29 cellular contexts compared by ENCODE assay signal in the genomic region with DNA sequence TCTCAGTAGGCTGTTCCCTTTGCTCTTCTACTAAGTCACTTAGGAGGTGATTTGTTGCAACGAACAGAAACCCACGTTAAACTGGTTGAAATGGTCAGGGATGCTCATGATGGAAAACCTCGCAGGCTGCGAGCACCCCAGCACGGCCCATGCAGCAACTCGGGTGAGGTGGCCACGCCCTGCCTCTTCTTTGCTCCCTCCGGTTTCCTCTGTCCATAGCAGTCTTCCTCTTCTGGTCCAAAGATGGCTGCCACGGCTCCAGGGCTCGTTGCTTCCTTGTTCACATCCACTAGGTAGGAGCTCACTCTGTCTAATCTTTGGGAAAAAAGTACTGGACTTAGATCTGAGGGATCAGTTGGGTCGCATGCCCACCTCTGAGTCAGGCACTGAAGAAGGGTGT. TPM values are rescaled to one million over a fixed set of nuclear protein-coding genes. Genes with fewer than 3 reads are reported as not detected.
A peak's percentile ranks its signal among the peaks of the same experiment; 100 is the strongest.
DNase-seq lines count a peak whose midpoint lies in the region; ATAC-seq, FAIRE-seq and TF ChIP-seq lines count a peak whose summit lies in the region.
"Had no signal": no experiment of that assay in that cellular context is flagged by ENCODE, and none has a peak within 500 bp of the region (broad histone marks: within the 10 kb centered on the region; RNA-seq: fewer than 3 reads in every experiment).

No MANE protein-coding gene starts in this region.

- H3K36me3 Mint-ChIP-seq in neural progenitor cell (peaks cover 3% of the 10 kb centered on the region), nephron progenitor cell (ENCODE audit: low read depth) (peaks cover 11% of the 10 kb centered on the region)
- H3K36me3 Mint-ChIP-seq in CD4-positive, alpha-beta T cell (ENCODE audit: low read depth), result no peaks in the 10 kb centered on the region
- H3K36me3 Mint-ChIP-seq: CD14-positive monocyte; CD4-positive, CD25-positive, alpha-beta regulatory T cell; CD8-positive, alpha-beta T cell had no signal

- H3K79me2 ChIP-seq in K562 (ENCODE audit: control insufficient read depth, insufficient read depth, low read length) (no peaks in the 10 kb centered on the region), H1 (ENCODE audit: control insufficient read depth in 1 of 2, insufficient read depth in 2 of 2, low read length in 2 of 2) (peaks cover 0 to 3% of the 10 kb centered on the region in 2 experiments; a peak in 2 of 4 replicates), neural progenitor cell (ENCODE audit: low read depth) (peaks cover 15% of the 10 kb centered on the region), trophoblast cell (ENCODE audit: control insufficient read depth, insufficient read depth, low read length, poor library complexity) (no peaks in the 10 kb centered on the region)

- H3K9me3 ChIP-seq in K562 (replicated peaks; ENCODE audit: control insufficient read depth, insufficient read depth, low read depth, low read length), result no peaks in the 10 kb centered on the region
- no peaks in the 10 kb centered on the region; a peak in 1 of 4 replicates for H3K9me3 ChIP-seq in H1 (ENCODE audit: insufficient read depth in 2 of 2, low read depth in 1 of 2, low read length in 1 of 2)
- H3K9me3 ChIP-seq in neural progenitor cell (ENCODE audit: low read depth), result no peaks in the 10 kb centered on the region
- H3K9me3 ChIP-seq in trophoblast cell (ENCODE audit: insufficient read depth, low read depth, low read length), result no peaks in the 10 kb centered on the region
- no peaks in the 10 kb centered on the region for H3K9me3 ChIP-seq in CD4-positive, alpha-beta T cell (ENCODE audit: control insufficient read depth, low read length)
- H3K9me3 ChIP-seq: BE2C, BLaER1, Caco-2 had no signal

- H2BK120ac ChIP-seq in H1 (replicated peaks; ENCODE audit: low read depth, low read length), result no peak overlapping the region
- no peak overlapping the region for H2BK120ac ChIP-seq in trophoblast cell (ENCODE audit: insufficient read depth, low read length, poor library complexity)

- H3K4me1 ChIP-seq in K562 (replicated peaks in 1 of 2; ENCODE audit: control insufficient read depth in 2 of 2, insufficient read depth in 2 of 2, low read length in 2 of 2) (0 out of 5 replicates have a peak, but pooled peaks cover 0 to 4% of the 10 kb centered on the region in 2 experiments), H1 (replicated peaks in 1 of 4; ENCODE audit: control insufficient read depth in 3 of 4, insufficient read depth in 4 of 4, low read length in 3 of 4) (peaks cover 0 to 10% (median 4%) of the 10 kb centered on the region in 4 experiments; a peak in 5 of 7 replicates), neural progenitor cell (peaks cover 43% of the 10 kb centered on the region), trophoblast cell (ENCODE audit: control insufficient read depth in 1 of 2, insufficient read depth in 2 of 2, low read length in 2 of 2) (peaks cover 11 to 14% of the 10 kb centered on the region in 2 experiments)
- H3K4me1 ChIP-seq: BE2C, Caco-2 had no signal

- H3K56ac ChIP-seq in H1 (replicated peaks; ENCODE audit: insufficient read length, low read depth, low read length), result no peak overlapping the region

- H3K9me1 ChIP-seq in K562 (ENCODE audit: control insufficient read depth, insufficient read depth, low read length), result no peaks in the 10 kb centered on the region

- H2AFZ ChIP-seq in K562 (ENCODE audit: low read depth, low read length), result peak overlapping the region; percentile 41; the same call in 1 of the 2 replicates
- no peak overlapping the region for H2AFZ ChIP-seq in H1 (ENCODE audit: low read length)
- no peak overlapping the region for H2AFZ ChIP-seq in neural progenitor cell (replicated peaks)
- H2AFZ ChIP-seq in trophoblast cell (ENCODE audit: insufficient read depth, low read length, poor library complexity), result no peak overlapping the region

- H3K23me2 ChIP-seq in H1 (ENCODE audit: low read depth, low read length), result no peaks in the 10 kb centered on the region

- no peaks in the 10 kb centered on the region for H3K36me3 ChIP-seq in K562 (ENCODE audit: control insufficient read depth, insufficient read depth, low read length)
- no peaks in the 10 kb centered on the region for H3K36me3 ChIP-seq in H1 (ENCODE audit: control insufficient read depth in 2 of 4, insufficient read depth in 4 of 4, low read length in 3 of 4)
- H3K36me3 ChIP-seq in neural progenitor cell, result no peaks in the 10 kb centered on the region
- H3K36me3 ChIP-seq in trophoblast cell (ENCODE audit: control insufficient read depth in 1 of 2, insufficient read depth in 2 of 2, low read length in 2 of 2), result no peaks in the 10 kb centered on the region
- H3K36me3 ChIP-seq: BE2C, BLaER1 had no signal

- H3K4me3 Mint-ChIP-seq in neural progenitor cell (no peak overlapping the region), nephron progenitor cell (no peak overlapping the region)
- H3K4me3 Mint-ChIP-seq in CD4-positive, alpha-beta T cell, result no peak overlapping the region
- H3K4me3 Mint-ChIP-seq: CD14-positive monocyte; CD4-positive, CD25-positive, alpha-beta regulatory T cell; CD8-positive, alpha-beta T cell had no signal

- no peak for TF ChIP-seq RAD21 in K562 (CRISPR knock-in tag; conservative IDR thresholded peaks at IDR 0.05 in 1 of 2, IDR thresholded peaks at IDR 0.05 in 1 of 2)
- no peak for TF ChIP-seq RAD21 in H1 (IDR thresholded peaks at IDR 0.05 in 1 of 2, conservative IDR thresholded peaks at IDR 0.05 in 1 of 2; ENCODE audit: low read depth in 2 of 2, low read length in 2 of 2)

- no peak overlapping the region for H2BK12ac ChIP-seq in H1 (ENCODE audit: low read depth, low read length)
- no peak overlapping the region for H2BK12ac ChIP-seq in trophoblast cell (ENCODE audit: low read length)

- no peak overlapping the region for H3K23ac ChIP-seq in H1 (ENCODE audit: insufficient read length)
- H3K23ac ChIP-seq in trophoblast cell (ENCODE audit: low read length), result no peak overlapping the region

- no peak overlapping the region for H3K4ac ChIP-seq in H1 (replicated peaks; ENCODE audit: insufficient read length, low read depth, low read length)
- no peak overlapping the region for H3K4ac ChIP-seq in trophoblast cell (ENCODE audit: low read depth, low read length)

- CTCF ChIA-PET in K562 (lab: Yijun Ruan, JAX; ENCODE audit: low intra/inter-chr PET ratio) (no interaction called here), H1 (lab: Charles Lee; ENCODE audit: partially characterized antibody) (interaction anchor here (0.6 kb wide), 1 partner anchor 346 kb away, joined by 3 read pairs; no protein-coding TSS in a partner anchor)
- CTCF ChIA-PET in CD4-positive, alpha-beta T cell (lab: Charles Lee), result no interaction called here

- intact Hi-C loops in K562 (cut with micrococcal nuclease), result no loop called here
- intact Hi-C loops in CD4-positive, alpha-beta T cell (cut with DNase I, micrococcal nuclease), result no loop called here

- H3K79me1 ChIP-seq in H1 (ENCODE audit: low read depth, low read length) (no peaks in the 10 kb centered on the region), trophoblast cell (ENCODE audit: low read length) (peaks cover 10% of the 10 kb centered on the region)

- H3K4me1 Mint-ChIP-seq in neural progenitor cell (peaks cover 62% of the 10 kb centered on the region), nephron progenitor cell (peaks cover 50% of the 10 kb centered on the region)
- H3K4me1 Mint-ChIP-seq in CD4-positive, alpha-beta T cell (ENCODE audit: low read depth), result no peaks in the 10 kb centered on the region
- H3K4me1 Mint-ChIP-seq: CD14-positive monocyte; CD4-positive, CD25-positive, alpha-beta regulatory T cell had no signal

- H2BK15ac ChIP-seq in H1 (ENCODE audit: low read length), result no peak overlapping the region

- H3K27ac Mint-ChIP-seq in neural progenitor cell (peak overlapping the region; percentile 29), nephron progenitor cell (no peak overlapping the region)
- H3K27ac Mint-ChIP-seq in CD4-positive, alpha-beta T cell, result no peak overlapping the region
- H3K27ac Mint-ChIP-seq: CD4-positive, CD25-positive, alpha-beta regulatory T cell; CD8-positive, alpha-beta T cell had no signal

- no peak overlapping the region for H4K91ac ChIP-seq in H1 (replicated peaks; ENCODE audit: insufficient read length, low read length)
- H4K91ac ChIP-seq in trophoblast cell (ENCODE audit: low read depth, low read length), result peak overlapping the region; percentile 13

- ATAC-seq in K562 (peak; percentile 51; the same call in 2 of the 3 replicates), GM18858 (IDR thresholded peaks at IDR 0.05; ENCODE audit: unreplicated experiment) (no peak)
- ATAC-seq in CD4-positive, alpha-beta T cell (ENCODE audit: poor library complexity), result no peak
- ATAC-seq: CD8-positive, alpha-beta T cell; GM12878 had no signal

- no peak overlapping the region for H3K14ac ChIP-seq in H1 (ENCODE audit: insufficient read length)
- H3K14ac ChIP-seq in trophoblast cell (ENCODE audit: low read length), result no peak overlapping the region

- H3K4me2 ChIP-seq in K562 (ENCODE audit: insufficient read depth, low read length) (no peak overlapping the region; the same call in 1 of the 2 replicates), H1 (ENCODE audit: insufficient read depth in 1 of 2, low read depth in 2 of 2, low read length in 2 of 2) (no peak overlapping the region), neural progenitor cell (no peak overlapping the region), trophoblast cell (ENCODE audit: low read length) (no peak overlapping the region)

- TF ChIP-seq CTCF in K562 (IDR thresholded peaks at IDR 0.05 in 2 of 3, conservative IDR thresholded peaks at IDR 0.05 in 1 of 3; ENCODE audit: insufficient read depth in 2 of 3, low read depth in 1 of 3, low read length in 3 of 3), result no peak
- no peak for TF ChIP-seq CTCF in H1 (IDR thresholded peaks at IDR 0.05; ENCODE audit: control extremely low read depth in 1 of 3, insufficient read depth in 1 of 3, low read depth in 1 of 3, low read length in 3 of 3)
- no peak for TF ChIP-seq CTCF in neural progenitor cell (IDR thresholded peaks at IDR 0.05)
- no peak for TF ChIP-seq CTCF in CD4-positive, alpha-beta T cell (IDR thresholded peaks at IDR 0.05)
- no peak for TF ChIP-seq CTCF in nephron progenitor cell (IDR thresholded peaks at IDR 0.05)

- 0 out of 2 replicates have a peak, but pooled peaks cover 3% of the 10 kb centered on the region for H4K20me1 ChIP-seq in K562 (replicated peaks; ENCODE audit: control insufficient read depth, insufficient read depth, low read length)
- H4K20me1 ChIP-seq in H1 (replicated peaks in 1 of 2; ENCODE audit: control insufficient read depth in 1 of 2, insufficient read depth in 2 of 2, low read length in 2 of 2), result no peaks in the 10 kb centered on the region
- no peaks in the 10 kb centered on the region for H4K20me1 ChIP-seq in neural progenitor cell (ENCODE audit: low read depth)
- H4K20me1 ChIP-seq: BLaER1 had no signal

- FAIRE-seq in K562 (lab: Jason Lieb, UNC) (no peak), H1 (lab: Jason Lieb, UNC) (no peak)
- FAIRE-seq: A204.1, GM12878, GM12892, GM18507, GM19239 had no signal

- no peak overlapping the region for H3K9ac ChIP-seq in K562 (ENCODE audit: insufficient read depth in 1 of 2, low read depth in 2 of 2, low read length in 2 of 2)
- no peak overlapping the region for H3K9ac ChIP-seq in H1 (replicated peaks in 1 of 4; ENCODE audit: extremely low read depth in 1 of 4, low read depth in 3 of 4, low read length in 3 of 4)
- no peak overlapping the region for H3K9ac ChIP-seq in neural progenitor cell
- H3K9ac ChIP-seq in trophoblast cell (ENCODE audit: low read length), result no peak overlapping the region
- H3K9ac ChIP-seq: BLaER1 had no signal

- no peak overlapping the region for H3K4me3 ChIP-seq in K562
- H3K4me3 ChIP-seq in H1 (ENCODE audit: extremely low read depth in 1 of 4, insufficient read depth in 2 of 4, low read depth in 3 of 4, low read length in 4 of 4), result no peak overlapping the region
- no peak overlapping the region for H3K4me3 ChIP-seq in neural progenitor cell
- no peak overlapping the region for H3K4me3 ChIP-seq in trophoblast cell (ENCODE audit: low read depth, low read length)
- H3K4me3 ChIP-seq: BLaER1, GM12878 had no signal

- 0 out of 2 replicates have a peak overlapping the region, but pooled peaks have one; percentile 16 for H2BK5ac ChIP-seq in H1 (ENCODE audit: low read depth, low read length)
- H2BK5ac ChIP-seq in trophoblast cell (ENCODE audit: low read depth, low read length, poor library complexity), result no peak overlapping the region

- H3F3A ChIP-seq in neural progenitor cell (ENCODE audit: low read depth), result peaks cover 39% of the 10 kb centered on the region

- H4K5ac ChIP-seq in H1 (ENCODE audit: insufficient read length, low read depth, low read length), result no peak overlapping the region

- H2AK5ac ChIP-seq in H1 (ENCODE audit: low read depth, low read length) (no peak overlapping the region), trophoblast cell (ENCODE audit: low read length) (peak overlapping the region; percentile 67)

- H3K27me3 ChIP-seq in K562 (ENCODE audit: control insufficient read depth in 2 of 2, insufficient read depth in 2 of 2, low read length in 2 of 2), result peaks cover 27 to 50% of the 10 kb centered on the region in 2 experiments
- no peaks in the 10 kb centered on the region for H3K27me3 ChIP-seq in H1 (replicated peaks in 1 of 4; ENCODE audit: control insufficient read depth in 3 of 4, extremely low read depth in 1 of 4, insufficient read depth in 3 of 4, low read length in 3 of 4)
- no peaks in the 10 kb centered on the region for H3K27me3 ChIP-seq in neural progenitor cell
- no peaks in the 10 kb centered on the region for H3K27me3 ChIP-seq in trophoblast cell (ENCODE audit: insufficient read depth, low read length)
- H3K27me3 ChIP-seq in CD4-positive, alpha-beta T cell (ENCODE audit: control insufficient read depth, insufficient read depth, low read length), result no peaks in the 10 kb centered on the region
- H3K27me3 ChIP-seq: BE2C, BLaER1 had no signal

- DNase-seq in K562 (ENCODE audit: extremely low read depth in 1 of 4, low spot score in 3 of 4) (no peak), H1 (ENCODE audit: low read depth in 1 of 2, low spot score in 2 of 2) (no peak), neural progenitor cell (ENCODE audit: low spot score) (no peak), trophoblast cell (no peak), NCI-H2227 (lab: John Stamatoyannopoulos, UW; ENCODE audit: unreplicated experiment) (no peak), nephron progenitor cell (no peak)
- DNase-seq in CD4-positive, alpha-beta T cell, result no peak
- DNase-seq: 8988T; ACHN; BE2C; C1 segment of cervical spinal cord; Caco-2; CD4-positive, CD25-positive, alpha-beta regulatory T cell; CD8-positive, alpha-beta T cell; DMS 273 treated with DMSO at 0.1 percent for 48 hours; DMS153; DMS53; DMS79; DND-41; EL; GDM1 had no signal

- no peak overlapping the region for H4K12ac ChIP-seq in trophoblast cell (ENCODE audit: low read depth, low read length)

- H4K8ac ChIP-seq in H1 (ENCODE audit: extremely low read depth, insufficient read depth, low read length) (no peak overlapping the region), trophoblast cell (ENCODE audit: low read depth, low read length) (no peak overlapping the region)

- POLR2A ChIA-PET in K562 (lab: Yijun Ruan, JAX) (interaction anchor here (0.5 to 0.7 kb wide), 3 partner anchors 156 to 395 kb away, joined by 3 read pairs; no protein-coding TSS in a partner anchor), H1 (lab: Charles Lee; ENCODE audit: partially characterized antibody) (no interaction called here)
- POLR2A ChIA-PET in CD4-positive, alpha-beta T cell (lab: Charles Lee), result no interaction called here

- in situ Hi-C loops in K562 (cut with MboI), result no loop called here

- H2BK20ac ChIP-seq in H1 (ENCODE audit: low read length), result no peak overlapping the region

- H3K9me3 Mint-ChIP-seq in neural progenitor cell, result no peaks in the 10 kb centered on the region
- no peaks in the 10 kb centered on the region for H3K9me3 Mint-ChIP-seq in CD4-positive, alpha-beta T cell
- H3K9me3 Mint-ChIP-seq in nephron progenitor cell, result no peaks in the 10 kb centered on the region
- H3K9me3 Mint-ChIP-seq: CD8-positive, alpha-beta T cell had no signal

- no peak overlapping the region for H3K18ac ChIP-seq in H1 (ENCODE audit: extremely low read depth, low read length)
- peak overlapping the region; percentile 17 for H3K18ac ChIP-seq in trophoblast cell (ENCODE audit: low read length)

- no peak for TF ChIP-seq POLR2A in K562 (conservative IDR thresholded peaks at IDR 0.05)
- TF ChIP-seq POLR2A in H1 (IDR thresholded peaks at IDR 0.05; ENCODE audit: control extremely low read depth in 1 of 2, low read depth in 2 of 2, low read length in 2 of 2), result no peak

- WGBS in K562 (ENCODE audit: insufficient coverage, low coverage, missing lambda C conversion rate), result 2% methylated on average over 11 of the region's 11 CpGs
- 91% methylated on average over 11 of the region's 11 CpGs; no CpG with 5 or more reads in 1 of the 2 experiments for WGBS in H1 (ENCODE audit: extremely low coverage in 1 of 2, insufficient coverage in 1 of 2, insufficient read length in 1 of 2, insufficient replicate concordance in 2 of 2, low coverage in 1 of 2, low lambda C conversion rate in 2 of 2, missing lambda C conversion rate in 1 of 2), 2 experiments
- no CpG with 5 or more reads among the region's 11 CpGs for WGBS in trophoblast cell (ENCODE audit: extremely low coverage, insufficient coverage, insufficient read length)

- BruUV-seq in K562 (replicated peaks; lab: Mats Ljungman, UMichigan), result no TSS peak

- H3K27me3 Mint-ChIP-seq in neural progenitor cell (ENCODE audit: insufficient read depth, low read depth) (peaks cover 2% of the 10 kb centered on the region), nephron progenitor cell (ENCODE audit: low read depth, poor library complexity) (no peaks in the 10 kb centered on the region)
- H3K27me3 Mint-ChIP-seq in CD4-positive, alpha-beta T cell, result peaks cover 5% of the 10 kb centered on the region
- H3K27me3 Mint-ChIP-seq: CD4-positive, CD25-positive, alpha-beta regulatory T cell had no signal

- H3K27ac ChIP-seq in K562 (ENCODE audit: extremely low read depth, low read depth, low read length), result no peak overlapping the region
- H3K27ac ChIP-seq in H1 (ENCODE audit: low read depth, low read length), result no peak overlapping the region
- H3K27ac ChIP-seq in neural progenitor cell, result no peak overlapping the region
- H3K27ac ChIP-seq in trophoblast cell (ENCODE audit: low read depth, low read length), result no peak overlapping the region
- H3K27ac ChIP-seq in CD4-positive, alpha-beta T cell (ENCODE audit: low read depth, low read length), result no peak overlapping the region
- H3K27ac ChIP-seq: BLaER1 had no signal

- TF ChIP-seq EP300 in K562 (IDR thresholded peaks at IDR 0.05; ENCODE audit: low read length) (no peak), H1 (IDR thresholded peaks at IDR 0.05; ENCODE audit: borderline replicate concordance in 1 of 2, low read depth in 2 of 2, low read length in 2 of 2) (no peak)

RNA-seq across cellular contexts. Expression of gene KAZN, which starts 30.9 kb away (rescaled TPM):
- total RNA-seq in K562 (2011; cell fraction: chromatin; rRNA removed; ENCODE audit: low replicate concordance), result 7.9 and 9.6 TPM in 2 replicates
- total RNA-seq in K562 (2011; cell fraction: nucleolus; rRNA removed), result 4.5 and 7.5 TPM in 2 replicates
- 11.1 and 15.3 TPM in 2 replicates for total RNA-seq in K562 (2011; cell fraction: nucleoplasm; rRNA removed)
- 5.4 and 7.7 TPM in 2 replicates for total RNA-seq in K562 (2014; rRNA removed)
- 4.2 and 5.1 TPM in 2 replicates for total RNA-seq in K562 (2014; rRNA removed; fragmentation: Illumina TruSeq; extraction: Trizol)
- total RNA-seq in K562 (2015; rRNA removed; fragmentation: Illumina TruSeq; extraction: Trizol), result 5.4 and 5.5 TPM in 2 replicates
- 20.9 and 21.6 TPM in 2 replicates for total RNA-seq in K562 (2021)
- 2.1 and 4.6 TPM in 2 replicates for polyA plus RNA-seq in K562 (2011; rRNA removed)
- polyA plus RNA-seq in K562 (2011; cell fraction: cytosol; rRNA removed), result 2.4 and 4.5 TPM in 2 replicates
- polyA plus RNA-seq in K562 (2011; cell fraction: nucleus; rRNA removed), result 8.0 and 13.3 TPM in 2 replicates
- polyA plus RNA-seq in K562 (2012), result 11.9 and 13.9 TPM in 2 replicates
- polyA plus RNA-seq in K562 (2014; fragmentation: Illumina TruSeq; extraction: Trizol), result 15.1 and 15.8 TPM in 2 replicates
- 1 to 10 TPM; 3.5 to 6.4 TPM for polyA plus RNA-seq in K562 (2014; fragmentation: Nextera tagmentation; extraction: Ambion mirVana)
- 9.5 and 11.6 TPM in 2 replicates for polyA plus RNA-seq in K562 (2014; rRNA removed)
- polyA minus RNA-seq in K562 (2011; rRNA and poly(A)+ RNA removed), result 1.9 and 3.4 TPM in 2 replicates
- 2.6 and 7.2 TPM in 2 replicates for polyA minus RNA-seq in K562 (2011; cell fraction: cytosol; rRNA and poly(A)+ RNA removed)
- polyA minus RNA-seq in K562 (2011; cell fraction: nucleus; rRNA and poly(A)+ RNA removed), result 3.1 and 6.9 TPM in 2 replicates
- 10.6 and 11.8 TPM in 2 replicates for total RNA-seq in H1 (2021; fragmentation: NEBNext Ultra II Directional; extraction: Animal tissue kit (Norgen Biotek cat#: 25700))
- polyA plus RNA-seq in H1 (2011; rRNA removed), result 3.7 and 5.0 TPM in 2 replicates
- 4.4 TPM for polyA plus RNA-seq in H1 (2011; cell fraction: cytosol; rRNA removed)
- polyA plus RNA-seq in H1 (2011; cell fraction: nucleus; rRNA removed), result 6.7 TPM
- polyA plus RNA-seq in H1 (2012, experiment 1 of 2), result 6.4 to 7.4 TPM (median 6.8 TPM) in 4 replicates
- 4.9 TPM for polyA plus RNA-seq in H1 (2012, experiment 2 of 2)
- polyA plus RNA-seq in H1 (2013, experiment 1 of 2), result 6.0 TPM
- 6.3 TPM for polyA plus RNA-seq in H1 (2013, experiment 2 of 2)
- 3.5 and 3.8 TPM in 2 replicates for polyA minus RNA-seq in H1 (2011; rRNA and poly(A)+ RNA removed)
- 5.4 TPM for polyA minus RNA-seq in H1 (2011; cell fraction: cytosol; rRNA and poly(A)+ RNA removed)
- polyA minus RNA-seq in H1 (2011; cell fraction: nucleus; rRNA and poly(A)+ RNA removed), result 7.0 TPM
- 6.1 and 9.1 TPM in 2 replicates for total RNA-seq in neural progenitor cell (ENCODE audit: low replicate concordance)
- polyA plus RNA-seq in trophoblast cell (2013), result 25.4 and 25.6 TPM in 2 replicates
- total RNA-seq in CD4-positive, alpha-beta T cell, result under 1 TPM; 0.22 to 0.55 TPM
- total RNA-seq: CD4-positive, CD25-positive, alpha-beta regulatory T cell had no signal
- polyA plus RNA-seq: CD14-positive monocyte; CD4-positive, CD25-positive, alpha-beta regulatory T cell had no signal

Comparison
In these comparisons a context has a peak if more than half of its experiments do, and no peak if none do; other contexts are left out.
1. Of the 49 proteins assayed by ChIP-seq in both K562 and H1: peak only in K562: YY1; only in H1: none; in both: none; in neither: 48.